8 cellular contexts compared by ENCODE assay signal in the genomic region with DNA sequence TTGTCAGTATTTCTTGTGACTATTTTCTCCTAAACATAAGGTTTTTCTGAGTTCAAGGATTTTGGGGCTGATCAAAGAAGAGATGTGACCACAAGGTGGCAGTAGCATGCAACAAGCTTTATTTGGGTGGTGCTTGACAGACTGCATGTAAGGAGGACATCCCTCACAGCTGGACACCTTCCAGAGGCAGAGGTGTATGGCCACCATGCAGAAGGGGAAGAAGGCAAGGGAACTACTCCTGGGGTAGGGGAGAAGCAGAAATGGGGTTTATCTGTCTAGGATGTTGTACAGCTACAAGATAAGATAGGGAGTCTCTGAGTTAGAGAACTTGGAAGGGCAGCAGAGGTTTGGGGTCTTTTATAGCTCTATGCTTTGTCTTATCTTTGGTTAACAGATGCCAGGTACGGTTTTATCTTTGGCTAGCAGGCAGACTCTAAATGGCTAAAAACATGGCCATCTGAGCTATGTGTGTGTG. TPM values are rescaled to one million over a fixed set of nuclear protein-coding genes. Genes with fewer than 3 reads are reported as not detected.
DNase-seq lines count a peak whose midpoint lies in the region; ATAC-seq and TF ChIP-seq lines count a peak whose summit lies in the region.

No MANE protein-coding gene starts in this region.

- intact Hi-C loops in left cardiac atrium (cut with DNase I) (loop anchor here (2.0 to 10.0 kb wide), 3 partner anchors 53 to 271 kb away; no protein-coding TSS in a partner anchor), vagina (cut with DNase I) (loop anchor here (5.0 to 10.0 kb wide), 2 partner anchors 47 to 155 kb away; no protein-coding TSS in a partner anchor)

- H3K36me3 ChIP-seq in GM06990 (ENCODE audit: control insufficient read depth, insufficient read depth, low read length) (peaks cover 6% of the 10 kb centered on the region), adipocyte (ENCODE audit: control insufficient read depth, insufficient read depth, low read length, severe bottlenecking) (no peaks in the 10 kb centered on the region), vagina (no peaks in the 10 kb centered on the region)

- H3K4me3 ChIP-seq in GM06990 (replicated peaks; ENCODE audit: low read depth, low read length) (no peak overlapping the region), adipocyte (ENCODE audit: low read length) (no peak overlapping the region), vagina (no peak overlapping the region)

- no peak for TF ChIP-seq POLR2A in vagina (IDR thresholded peaks at IDR 0.05)

- no peak overlapping the region for H3K27ac ChIP-seq in vagina

- DNase-seq in GM06990 (ENCODE audit: extremely low read depth, insufficient read length), result peak; percentile 34
- DNase-seq in HEK293T (ENCODE audit: extremely low spot score), result peak; percentile 67
- DNase-seq in NCI-H1105 treated with DMSO at 0.1 percent for 48 hours (lab: John Stamatoyannopoulos, UW), result peak; percentile 81
- DNase-seq in SW480 (ENCODE audit: low spot score), result peak; percentile 79
- peak; percentile 95 for DNase-seq in adipocyte (ENCODE audit: low read depth)
- DNase-seq in left cardiac atrium, result peak; percentile 71
- DNase-seq in retina, result peak; percentile 79
- no peak for DNase-seq in vagina (ENCODE audit: extremely low spot score in 2 of 2)

- POLR2A ChIA-PET in HEK293T (lab: Yijun Ruan, JAX), result no interaction called here

- no peaks in the 10 kb centered on the region for H3K9me3 ChIP-seq in adipocyte (ENCODE audit: control insufficient read depth, low read length)
- H3K9me3 ChIP-seq in vagina, result no peaks in the 10 kb centered on the region

- H3K4me1 ChIP-seq in adipocyte (ENCODE audit: control insufficient read depth, insufficient read depth, low read length) (peaks cover 9% of the 10 kb centered on the region), vagina (peaks cover 9% of the 10 kb centered on the region)

- CTCF ChIA-PET in HEK293T (lab: Yijun Ruan, JAX), result interaction anchor here (0.6 to 3.4 kb wide), 14 partner anchors 9 to 324 kb away, joined by 3 to 17 read pairs (median 5); no protein-coding TSS in a partner anchor

- peak in 1 of 2 donors; percentile 63 for ATAC-seq in left cardiac atrium

- no peaks in the 10 kb centered on the region for H3K27me3 ChIP-seq in GM06990 (replicated peaks; ENCODE audit: control insufficient read depth, insufficient read depth, low read length)
- no peaks in the 10 kb centered on the region for H3K27me3 ChIP-seq in adipocyte (replicated peaks; ENCODE audit: control insufficient read depth, insufficient read depth, low read length)
- no peaks in the 10 kb centered on the region for H3K27me3 ChIP-seq in vagina

- TF ChIP-seq CTCF in GM06990 (IDR thresholded peaks at IDR 0.05; ENCODE audit: insufficient read depth, low read length, poor library complexity, severe bottlenecking) (peak; percentile 75), vagina (IDR thresholded peaks at IDR 0.05) (peak in 1 of 3 experiments; percentile 75)

- H3K9ac ChIP-seq in adipocyte (ENCODE audit: low read length), result no peak overlapping the region

TF ChIP-seq in HEK293T, 16 proteins besides CTCF, POLR2A, EP300 and RAD21:
- TF ChIP-seq LEF1 (IDR thresholded peaks at IDR 0.05; ENCODE audit: borderline replicate concordance), result no peak
- TF ChIP-seq, protein P1, sequence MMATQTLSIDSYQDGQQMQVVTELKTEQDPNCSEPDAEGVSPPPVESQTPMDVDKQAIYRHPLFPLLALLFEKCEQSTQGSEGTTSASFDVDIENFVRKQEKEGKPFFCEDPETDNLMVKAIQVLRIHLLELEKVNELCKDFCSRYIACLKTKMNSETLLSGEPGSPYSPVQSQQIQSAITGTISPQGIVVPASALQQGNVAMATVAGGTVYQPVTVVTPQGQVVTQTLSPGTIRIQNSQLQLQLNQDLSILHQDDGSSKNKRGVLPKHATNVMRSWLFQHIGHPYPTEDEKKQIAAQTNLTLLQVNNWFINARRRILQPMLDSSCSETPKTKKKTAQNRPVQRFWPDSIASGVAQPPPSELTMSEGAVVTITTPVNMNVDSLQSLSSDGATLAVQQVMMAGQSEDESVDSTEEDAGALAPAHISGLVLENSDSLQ (IDR thresholded peaks at IDR 0.05), result peak; percentile 55
- TF ChIP-seq CTBP1 (IDR thresholded peaks at IDR 0.05; ENCODE audit: borderline replicate concordance), result no peak

RNA-seq across cellular contexts. Expression of a gene that starts 5.1 kb away (rescaled TPM):
- total RNA-seq in left cardiac atrium, result 10 to 100 TPM; 30.4 to 34.2 TPM
- total RNA-seq in vagina, result 52.1 TPM

RNA-seq across cellular contexts. Expression of a gene that starts 24.6 kb away (rescaled TPM):
- total RNA-seq in left cardiac atrium (1 to 10 TPM; 7.0 to 8.4 TPM), vagina (7.1 TPM)

Comparison
In these comparisons a context has a peak if more than half of its experiments do, and no peak if none do; other contexts are left out.
1. DNase-seq: peak in GM06990 (single experiment), HEK293T (single experiment), NCI-H1105 treated with DMSO at 0.1 percent for 48 hours (single experiment), SW480 (single experiment), adipocyte (single experiment), left cardiac atrium (single experiment) and retina (single experiment); none in vagina (0 of 2).